1 cellular context compared by ENCODE assay signal in the genomic region with DNA sequence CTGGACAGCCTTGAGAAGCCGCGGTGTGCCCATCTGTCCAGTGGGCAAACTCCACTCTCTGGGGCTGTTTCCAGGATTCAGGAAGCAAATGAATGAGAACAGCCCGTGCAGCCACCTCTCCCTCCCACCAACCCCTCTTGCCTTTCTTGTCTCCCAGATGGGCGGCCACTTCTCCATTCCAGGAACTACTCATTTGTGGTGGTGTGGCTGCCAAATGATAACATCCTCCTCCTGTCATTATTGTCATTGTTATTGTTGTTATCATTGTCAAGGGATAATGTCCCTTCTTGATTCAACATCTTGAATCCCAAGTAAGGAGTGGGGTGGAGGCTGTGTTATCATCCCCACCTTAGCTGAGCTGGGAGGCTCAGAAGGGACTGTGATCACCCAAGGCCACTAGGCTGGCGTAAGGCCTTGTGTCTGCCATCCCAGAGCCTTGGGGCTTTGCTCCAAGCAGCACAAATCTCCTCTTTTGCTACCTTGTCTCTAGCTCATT.
TF ChIP-seq lines count a peak whose summit lies in the region.

No MANE protein-coding gene starts in this region.

TF ChIP-seq in K562, 482 proteins besides CTCF, POLR2A, EP300 and RAD21 (continued from another document and continues in another):
- TF ChIP-seq, protein P1, sequence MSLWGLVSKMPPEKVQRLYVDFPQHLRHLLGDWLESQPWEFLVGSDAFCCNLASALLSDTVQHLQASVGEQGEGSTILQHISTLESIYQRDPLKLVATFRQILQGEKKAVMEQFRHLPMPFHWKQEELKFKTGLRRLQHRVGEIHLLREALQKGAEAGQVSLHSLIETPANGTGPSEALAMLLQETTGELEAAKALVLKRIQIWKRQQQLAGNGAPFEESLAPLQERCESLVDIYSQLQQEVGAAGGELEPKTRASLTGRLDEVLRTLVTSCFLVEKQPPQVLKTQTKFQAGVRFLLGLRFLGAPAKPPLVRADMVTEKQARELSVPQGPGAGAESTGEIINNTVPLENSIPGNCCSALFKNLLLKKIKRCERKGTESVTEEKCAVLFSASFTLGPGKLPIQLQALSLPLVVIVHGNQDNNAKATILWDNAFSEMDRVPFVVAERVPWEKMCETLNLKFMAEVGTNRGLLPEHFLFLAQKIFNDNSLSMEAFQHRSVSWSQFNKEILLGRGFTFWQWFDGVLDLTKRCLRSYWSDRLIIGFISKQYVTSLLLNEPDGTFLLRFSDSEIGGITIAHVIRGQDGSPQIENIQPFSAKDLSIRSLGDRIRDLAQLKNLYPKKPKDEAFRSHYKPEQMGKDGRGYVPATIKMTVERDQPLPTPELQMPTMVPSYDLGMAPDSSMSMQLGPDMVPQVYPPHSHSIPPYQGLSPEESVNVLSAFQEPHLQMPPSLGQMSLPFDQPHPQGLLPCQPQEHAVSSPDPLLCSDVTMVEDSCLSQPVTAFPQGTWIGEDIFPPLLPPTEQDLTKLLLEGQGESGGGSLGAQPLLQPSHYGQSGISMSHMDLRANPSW (CRISPR knock-in tag; IDR thresholded peaks at IDR 0.05): no peak
- no peak for TF ChIP-seq YBX1 (IDR thresholded peaks at IDR 0.05)
- TF ChIP-seq, protein P2, sequence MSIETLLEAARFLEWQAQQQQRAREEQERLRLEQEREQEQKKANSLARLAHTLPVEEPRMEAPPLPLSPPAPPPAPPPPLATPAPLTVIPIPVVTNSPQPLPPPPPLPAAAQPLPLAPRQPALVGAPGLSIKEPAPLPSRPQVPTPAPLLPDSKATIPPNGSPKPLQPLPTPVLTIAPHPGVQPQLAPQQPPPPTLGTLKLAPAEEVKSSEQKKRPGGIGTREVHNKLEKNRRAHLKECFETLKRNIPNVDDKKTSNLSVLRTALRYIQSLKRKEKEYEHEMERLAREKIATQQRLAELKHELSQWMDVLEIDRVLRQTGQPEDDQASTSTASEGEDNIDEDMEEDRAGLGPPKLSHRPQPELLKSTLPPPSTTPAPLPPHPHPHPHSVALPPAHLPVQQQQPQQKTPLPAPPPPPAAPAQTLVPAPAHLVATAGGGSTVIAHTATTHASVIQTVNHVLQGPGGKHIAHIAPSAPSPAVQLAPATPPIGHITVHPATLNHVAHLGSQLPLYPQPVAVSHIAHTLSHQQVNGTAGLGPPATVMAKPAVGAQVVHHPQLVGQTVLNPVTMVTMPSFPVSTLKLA (conservative IDR thresholded peaks at IDR 0.05): peak; percentile 60 to 87; a peak in 3 of 4 replicates
- TF ChIP-seq MTA3 (IDR thresholded peaks at IDR 0.05; ENCODE audit: borderline replicate concordance): peak; percentile 73; the same call in 1 of the 2 replicates
- no peak for TF ChIP-seq POLR2AphosphoS2 (IDR thresholded peaks at IDR 0.05; ENCODE audit: low read length)
- TF ChIP-seq ZNF184 (CRISPR knock-in tag; IDR thresholded peaks at IDR 0.05): no peak
- no peak for TF ChIP-seq ZNF232 (CRISPR knock-in tag; IDR thresholded peaks at IDR 0.05)
- peak; percentile 76 for TF ChIP-seq SAP30 (IDR thresholded peaks at IDR 0.05; ENCODE audit: borderline replicate concordance, insufficient read depth, low read depth, low read length, poor library complexity, severe bottlenecking)
- TF ChIP-seq, protein P3, sequence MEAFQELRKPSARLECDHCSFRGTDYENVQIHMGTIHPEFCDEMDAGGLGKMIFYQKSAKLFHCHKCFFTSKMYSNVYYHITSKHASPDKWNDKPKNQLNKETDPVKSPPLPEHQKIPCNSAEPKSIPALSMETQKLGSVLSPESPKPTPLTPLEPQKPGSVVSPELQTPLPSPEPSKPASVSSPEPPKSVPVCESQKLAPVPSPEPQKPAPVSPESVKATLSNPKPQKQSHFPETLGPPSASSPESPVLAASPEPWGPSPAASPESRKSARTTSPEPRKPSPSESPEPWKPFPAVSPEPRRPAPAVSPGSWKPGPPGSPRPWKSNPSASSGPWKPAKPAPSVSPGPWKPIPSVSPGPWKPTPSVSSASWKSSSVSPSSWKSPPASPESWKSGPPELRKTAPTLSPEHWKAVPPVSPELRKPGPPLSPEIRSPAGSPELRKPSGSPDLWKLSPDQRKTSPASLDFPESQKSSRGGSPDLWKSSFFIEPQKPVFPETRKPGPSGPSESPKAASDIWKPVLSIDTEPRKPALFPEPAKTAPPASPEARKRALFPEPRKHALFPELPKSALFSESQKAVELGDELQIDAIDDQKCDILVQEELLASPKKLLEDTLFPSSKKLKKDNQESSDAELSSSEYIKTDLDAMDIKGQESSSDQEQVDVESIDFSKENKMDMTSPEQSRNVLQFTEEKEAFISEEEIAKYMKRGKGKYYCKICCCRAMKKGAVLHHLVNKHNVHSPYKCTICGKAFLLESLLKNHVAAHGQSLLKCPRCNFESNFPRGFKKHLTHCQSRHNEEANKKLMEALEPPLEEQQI (IDR thresholded peaks at IDR 0.05): no peak; the same call in 1 of the 2 replicates
- TF ChIP-seq PCBP1 (IDR thresholded peaks at IDR 0.05; ENCODE audit: low read depth, low read length, poor library complexity, severe bottlenecking): no peak
- TF ChIP-seq, protein P4, sequence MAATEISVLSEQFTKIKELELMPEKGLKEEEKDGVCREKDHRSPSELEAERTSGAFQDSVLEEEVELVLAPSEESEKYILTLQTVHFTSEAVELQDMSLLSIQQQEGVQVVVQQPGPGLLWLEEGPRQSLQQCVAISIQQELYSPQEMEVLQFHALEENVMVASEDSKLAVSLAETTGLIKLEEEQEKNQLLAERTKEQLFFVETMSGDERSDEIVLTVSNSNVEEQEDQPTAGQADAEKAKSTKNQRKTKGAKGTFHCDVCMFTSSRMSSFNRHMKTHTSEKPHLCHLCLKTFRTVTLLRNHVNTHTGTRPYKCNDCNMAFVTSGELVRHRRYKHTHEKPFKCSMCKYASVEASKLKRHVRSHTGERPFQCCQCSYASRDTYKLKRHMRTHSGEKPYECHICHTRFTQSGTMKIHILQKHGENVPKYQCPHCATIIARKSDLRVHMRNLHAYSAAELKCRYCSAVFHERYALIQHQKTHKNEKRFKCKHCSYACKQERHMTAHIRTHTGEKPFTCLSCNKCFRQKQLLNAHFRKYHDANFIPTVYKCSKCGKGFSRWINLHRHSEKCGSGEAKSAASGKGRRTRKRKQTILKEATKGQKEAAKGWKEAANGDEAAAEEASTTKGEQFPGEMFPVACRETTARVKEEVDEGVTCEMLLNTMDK (IDR thresholded peaks at IDR 0.05; ENCODE audit: borderline replicate concordance, insufficient read depth, low read depth, low read length, poor library complexity, severe bottlenecking): no peak
- TF ChIP-seq, protein P5, sequence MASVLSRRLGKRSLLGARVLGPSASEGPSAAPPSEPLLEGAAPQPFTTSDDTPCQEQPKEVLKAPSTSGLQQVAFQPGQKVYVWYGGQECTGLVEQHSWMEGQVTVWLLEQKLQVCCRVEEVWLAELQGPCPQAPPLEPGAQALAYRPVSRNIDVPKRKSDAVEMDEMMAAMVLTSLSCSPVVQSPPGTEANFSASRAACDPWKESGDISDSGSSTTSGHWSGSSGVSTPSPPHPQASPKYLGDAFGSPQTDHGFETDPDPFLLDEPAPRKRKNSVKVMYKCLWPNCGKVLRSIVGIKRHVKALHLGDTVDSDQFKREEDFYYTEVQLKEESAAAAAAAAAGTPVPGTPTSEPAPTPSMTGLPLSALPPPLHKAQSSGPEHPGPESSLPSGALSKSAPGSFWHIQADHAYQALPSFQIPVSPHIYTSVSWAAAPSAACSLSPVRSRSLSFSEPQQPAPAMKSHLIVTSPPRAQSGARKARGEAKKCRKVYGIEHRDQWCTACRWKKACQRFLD (CRISPR knock-in tag; IDR thresholded peaks at IDR 0.05): no peak
- no peak for TF ChIP-seq NFRKB (IDR thresholded peaks at IDR 0.05; ENCODE audit: low read depth)
- TF ChIP-seq HSF4 (CRISPR knock-in tag; IDR thresholded peaks at IDR 0.05; ENCODE audit: borderline replicate concordance): no peak
- TF ChIP-seq, protein P6, sequence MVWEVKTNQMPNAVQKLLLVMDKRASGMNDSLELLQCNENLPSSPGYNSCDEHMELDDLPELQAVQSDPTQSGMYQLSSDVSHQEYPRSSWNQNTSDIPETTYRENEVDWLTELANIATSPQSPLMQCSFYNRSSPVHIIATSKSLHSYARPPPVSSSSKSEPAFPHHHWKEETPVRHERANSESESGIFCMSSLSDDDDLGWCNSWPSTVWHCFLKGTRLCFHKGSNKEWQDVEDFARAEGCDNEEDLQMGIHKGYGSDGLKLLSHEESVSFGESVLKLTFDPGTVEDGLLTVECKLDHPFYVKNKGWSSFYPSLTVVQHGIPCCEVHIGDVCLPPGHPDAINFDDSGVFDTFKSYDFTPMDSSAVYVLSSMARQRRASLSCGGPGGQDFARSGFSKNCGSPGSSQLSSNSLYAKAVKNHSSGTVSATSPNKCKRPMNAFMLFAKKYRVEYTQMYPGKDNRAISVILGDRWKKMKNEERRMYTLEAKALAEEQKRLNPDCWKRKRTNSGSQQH (CRISPR knock-in tag; IDR thresholded peaks at IDR 0.05): peak; percentile 88; the same call in 1 of the 2 replicates
- peak; percentile 91 for TF ChIP-seq SPI1 (IDR thresholded peaks at IDR 0.05; ENCODE audit: borderline replicate concordance, low read depth, low read length)
- no peak for TF ChIP-seq ZNF444 (CRISPR knock-in tag; IDR thresholded peaks at IDR 0.05)
- TF ChIP-seq BCOR (IDR thresholded peaks at IDR 0.05): no peak
- peak; percentile 87 for TF ChIP-seq MECOM (CRISPR knock-in tag; IDR thresholded peaks at IDR 0.05)
- no peak for TF ChIP-seq ZNF586 (CRISPR knock-in tag; conservative IDR thresholded peaks at IDR 0.05)
- TF ChIP-seq ATF1 (CRISPR knock-in tag; IDR thresholded peaks at IDR 0.05): no peak
- TF ChIP-seq ATF1 (tag; IDR thresholded peaks at IDR 0.05): peak; percentile 43
- TF ChIP-seq ZBTB1 (CRISPR knock-in tag; IDR thresholded peaks at IDR 0.05; ENCODE audit: borderline replicate concordance, low read depth): no peak
- TF ChIP-seq KDM5B (IDR thresholded peaks at IDR 0.05; ENCODE audit: insufficient replicate concordance, low read depth, low read length): no peak
- TF ChIP-seq, protein P7, sequence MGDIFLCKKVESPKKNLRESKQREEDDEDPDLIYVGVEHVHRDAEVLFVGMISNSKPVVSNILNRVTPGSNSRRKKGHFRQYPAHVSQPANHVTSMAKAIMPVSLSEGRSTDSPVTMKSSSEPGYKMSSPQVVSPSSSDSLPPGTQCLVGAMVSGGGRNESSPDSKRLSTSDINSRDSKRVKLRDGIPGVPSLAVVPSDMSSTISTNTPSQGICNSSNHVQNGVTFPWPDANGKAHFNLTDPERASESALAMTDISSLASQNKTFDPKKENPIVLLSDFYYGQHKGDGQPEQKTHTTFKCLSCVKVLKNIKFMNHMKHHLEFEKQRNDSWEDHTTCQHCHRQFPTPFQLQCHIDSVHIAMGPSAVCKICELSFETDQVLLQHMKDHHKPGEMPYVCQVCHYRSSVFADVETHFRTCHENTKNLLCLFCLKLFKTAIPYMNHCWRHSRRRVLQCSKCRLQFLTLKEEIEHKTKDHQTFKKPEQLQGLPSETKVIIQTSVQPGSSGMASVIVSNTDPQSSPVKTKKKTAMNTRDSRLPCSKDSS (IDR thresholded peaks at IDR 0.05; ENCODE audit: low read depth, partially characterized antibody): no peak
- TF ChIP-seq, protein P8, sequence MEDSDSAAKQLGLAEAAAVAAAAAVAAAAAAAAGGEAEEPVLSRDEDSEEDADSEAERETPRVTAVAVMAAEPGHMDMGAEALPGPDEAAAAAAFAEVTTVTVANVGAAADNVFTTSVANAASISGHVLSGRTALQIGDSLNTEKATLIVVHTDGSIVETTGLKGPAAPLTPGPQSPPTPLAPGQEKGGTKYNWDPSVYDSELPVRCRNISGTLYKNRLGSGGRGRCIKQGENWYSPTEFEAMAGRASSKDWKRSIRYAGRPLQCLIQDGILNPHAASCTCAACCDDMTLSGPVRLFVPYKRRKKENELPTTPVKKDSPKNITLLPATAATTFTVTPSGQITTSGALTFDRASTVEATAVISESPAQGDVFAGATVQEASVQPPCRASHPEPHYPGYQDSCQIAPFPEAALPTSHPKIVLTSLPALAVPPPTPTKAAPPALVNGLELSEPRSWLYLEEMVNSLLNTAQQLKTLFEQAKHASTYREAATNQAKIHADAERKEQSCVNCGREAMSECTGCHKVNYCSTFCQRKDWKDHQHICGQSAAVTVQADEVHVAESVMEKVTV (CRISPR knock-in tag; IDR thresholded peaks at IDR 0.05): no peak
- TF ChIP-seq TAF15 (IDR thresholded peaks at IDR 0.05; ENCODE audit: low read depth, low read length): no peak
- TF ChIP-seq MXI1 (IDR thresholded peaks at IDR 0.05; ENCODE audit: low read depth, low read length): no peak
- TF ChIP-seq, protein P9, sequence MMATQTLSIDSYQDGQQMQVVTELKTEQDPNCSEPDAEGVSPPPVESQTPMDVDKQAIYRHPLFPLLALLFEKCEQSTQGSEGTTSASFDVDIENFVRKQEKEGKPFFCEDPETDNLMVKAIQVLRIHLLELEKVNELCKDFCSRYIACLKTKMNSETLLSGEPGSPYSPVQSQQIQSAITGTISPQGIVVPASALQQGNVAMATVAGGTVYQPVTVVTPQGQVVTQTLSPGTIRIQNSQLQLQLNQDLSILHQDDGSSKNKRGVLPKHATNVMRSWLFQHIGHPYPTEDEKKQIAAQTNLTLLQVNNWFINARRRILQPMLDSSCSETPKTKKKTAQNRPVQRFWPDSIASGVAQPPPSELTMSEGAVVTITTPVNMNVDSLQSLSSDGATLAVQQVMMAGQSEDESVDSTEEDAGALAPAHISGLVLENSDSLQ (IDR thresholded peaks at IDR 0.05): peak; percentile 75
- TF ChIP-seq TAF7 (tag; IDR thresholded peaks at IDR 0.05): no peak
- TF ChIP-seq HMGN3 (IDR thresholded peaks at IDR 0.05; ENCODE audit: borderline replicate concordance, extremely low read depth, insufficient read length, low read depth, low read length): no peak
- no peak for TF ChIP-seq EZH2 (IDR thresholded peaks at IDR 0.05; ENCODE audit: borderline replicate concordance, low read depth, low read length)
- TF ChIP-seq SMARCA5 (IDR thresholded peaks at IDR 0.05): no peak
- TF ChIP-seq CBFA2T3 (IDR thresholded peaks at IDR 0.05): peak; percentile 86
- peak; percentile 86 for TF ChIP-seq ZEB2 (IDR thresholded peaks at IDR 0.05)
- TF ChIP-seq ZBTB7A (IDR thresholded peaks at IDR 0.05; ENCODE audit: borderline replicate concordance, control insufficient read depth, low read depth, low read length): no peak
- TF ChIP-seq, protein P10, sequence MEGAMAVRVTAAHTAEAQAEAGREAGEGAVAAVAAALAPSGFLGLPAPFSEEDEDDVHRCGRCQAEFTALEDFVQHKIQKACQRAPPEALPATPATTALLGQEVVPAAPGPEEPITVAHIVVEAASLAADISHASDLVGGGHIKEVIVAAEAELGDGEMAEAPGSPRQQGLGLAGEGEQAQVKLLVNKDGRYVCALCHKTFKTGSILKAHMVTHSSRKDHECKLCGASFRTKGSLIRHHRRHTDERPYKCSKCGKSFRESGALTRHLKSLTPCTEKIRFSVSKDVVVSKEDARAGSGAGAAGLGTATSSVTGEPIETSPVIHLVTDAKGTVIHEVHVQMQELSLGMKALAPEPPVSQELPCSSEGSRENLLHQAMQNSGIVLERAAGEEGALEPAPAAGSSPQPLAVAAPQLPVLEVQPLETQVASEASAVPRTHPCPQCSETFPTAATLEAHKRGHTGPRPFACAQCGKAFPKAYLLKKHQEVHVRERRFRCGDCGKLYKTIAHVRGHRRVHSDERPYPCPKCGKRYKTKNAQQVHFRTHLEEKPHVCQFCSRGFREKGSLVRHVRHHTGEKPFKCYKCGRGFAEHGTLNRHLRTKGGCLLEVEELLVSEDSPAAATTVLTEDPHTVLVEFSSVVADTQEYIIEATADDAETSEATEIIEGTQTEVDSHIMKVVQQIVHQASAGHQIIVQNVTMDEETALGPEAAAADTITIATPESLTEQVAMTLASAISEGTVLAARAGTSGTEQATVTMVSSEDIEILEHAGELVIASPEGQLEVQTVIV (CRISPR knock-in tag; IDR thresholded peaks at IDR 0.05; ENCODE audit: borderline replicate concordance): no peak
- TF ChIP-seq MYBL2 (IDR thresholded peaks at IDR 0.05; ENCODE audit: low read depth): no peak
- TF ChIP-seq MYBL2 (CRISPR knock-in tag; IDR thresholded peaks at IDR 0.05; ENCODE audit: borderline replicate concordance): no peak
- TF ChIP-seq SRSF1 (IDR thresholded peaks at IDR 0.05; ENCODE audit: low read depth, low read length): no peak
- no peak for TF ChIP-seq ZNF121 (CRISPR knock-in tag; conservative IDR thresholded peaks at IDR 0.05)
- no peak for TF ChIP-seq LCOR (CRISPR knock-in tag; IDR thresholded peaks at IDR 0.05)
- TF ChIP-seq EP400 (IDR thresholded peaks at IDR 0.05): 0 out of 2 replicates have a peak, but pooled peaks have one; percentile 31
